In genomic region chr12:111773801-111774551, GRCh38 we compare ENCODE assay signal across 1 cellular context.
TF ChIP-seq lines count a peak whose summit lies in the region.

No MANE protein-coding gene starts in this region.

TF ChIP-seq in K562, 482 proteins besides CTCF, POLR2A, EP300 and RAD21 (continued from another document):
- TF ChIP-seq, protein P1, sequence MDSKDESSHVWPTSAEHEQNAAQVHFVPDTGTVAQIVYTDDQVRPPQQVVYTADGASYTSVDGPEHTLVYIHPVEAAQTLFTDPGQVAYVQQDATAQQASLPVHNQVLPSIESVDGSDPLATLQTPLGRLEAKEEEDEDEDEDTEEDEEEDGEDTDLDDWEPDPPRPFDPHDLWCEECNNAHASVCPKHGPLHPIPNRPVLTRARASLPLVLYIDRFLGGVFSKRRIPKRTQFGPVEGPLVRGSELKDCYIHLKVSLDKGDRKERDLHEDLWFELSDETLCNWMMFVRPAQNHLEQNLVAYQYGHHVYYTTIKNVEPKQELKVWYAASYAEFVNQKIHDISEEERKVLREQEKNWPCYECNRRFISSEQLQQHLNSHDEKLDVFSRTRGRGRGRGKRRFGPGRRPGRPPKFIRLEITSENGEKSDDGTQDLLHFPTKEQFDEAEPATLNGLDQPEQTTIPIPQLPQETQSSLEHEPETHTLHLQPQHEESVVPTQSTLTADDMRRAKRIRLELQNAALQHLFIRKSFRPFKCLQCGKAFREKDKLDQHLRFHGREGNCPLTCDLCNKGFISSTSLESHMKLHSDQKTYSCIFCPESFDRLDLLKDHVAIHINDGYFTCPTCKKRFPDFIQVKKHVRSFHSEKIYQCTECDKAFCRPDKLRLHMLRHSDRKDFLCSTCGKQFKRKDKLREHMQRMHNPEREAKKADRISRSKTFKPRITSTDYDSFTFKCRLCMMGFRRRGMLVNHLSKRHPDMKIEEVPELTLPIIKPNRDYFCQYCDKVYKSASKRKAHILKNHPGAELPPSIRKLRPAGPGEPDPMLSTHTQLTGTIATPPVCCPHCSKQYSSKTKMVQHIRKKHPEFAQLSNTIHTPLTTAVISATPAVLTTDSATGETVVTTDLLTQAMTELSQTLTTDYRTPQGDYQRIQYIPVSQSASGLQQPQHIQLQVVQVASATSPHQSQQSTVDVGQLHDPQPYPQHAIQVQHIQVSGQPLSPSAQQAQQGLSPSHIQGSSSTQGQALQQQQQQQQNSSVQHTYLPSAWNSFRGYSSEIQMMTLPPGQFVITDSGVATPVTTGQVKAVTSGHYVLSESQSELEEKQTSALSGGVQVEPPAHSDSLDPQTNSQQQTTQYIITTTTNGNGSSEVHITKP (IDR thresholded peaks at IDR 0.05; ENCODE audit: partially characterized antibody), result peak; percentile 51
- TF ChIP-seq ZC3H11A (IDR thresholded peaks at IDR 0.05; ENCODE audit: low read depth, low read length) (no peak), GABPA (tag; conservative IDR thresholded peaks at IDR 0.05; ENCODE audit: low read depth) (no peak), PCBP2 (IDR thresholded peaks at IDR 0.05; ENCODE audit: low read depth, low read length, poor library complexity, severe bottlenecking) (no peak), SIRT6 (IDR thresholded peaks at IDR 0.05; ENCODE audit: low read depth, low read length) (no peak)
